In the genomic region with DNA sequence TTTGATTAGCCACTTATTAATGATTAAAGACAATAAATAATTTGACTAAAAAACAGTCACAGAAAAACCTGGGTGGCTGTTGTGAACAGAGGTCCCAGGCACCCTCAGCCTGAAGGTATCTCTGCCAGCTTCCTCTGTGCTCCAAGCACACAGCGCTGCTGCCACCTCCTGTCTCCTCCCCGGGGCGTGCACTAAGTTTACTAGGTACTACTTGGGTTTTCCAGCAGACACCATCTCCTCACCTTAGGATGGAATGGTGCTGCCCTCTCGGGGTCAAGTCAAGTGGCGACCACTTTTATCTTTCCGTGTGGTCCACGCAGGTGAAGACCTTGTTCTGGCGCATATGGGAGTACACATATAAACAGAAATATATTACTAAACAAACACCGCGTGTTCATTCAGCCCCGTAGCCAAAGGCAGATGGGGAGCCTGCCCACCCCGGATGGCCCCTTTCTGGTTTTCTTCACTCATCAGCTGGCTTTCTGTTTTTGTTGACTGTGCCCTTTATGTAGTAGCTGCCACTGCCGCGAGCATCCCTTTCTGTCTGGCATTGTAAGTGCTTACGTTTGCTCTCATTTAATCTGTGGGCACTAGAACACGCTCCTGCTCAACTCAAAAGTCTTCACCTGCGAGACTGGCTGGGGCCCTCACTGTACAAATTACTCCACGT, we compare ENCODE assay signal across 8 cellular contexts.
DNase-seq lines count a peak whose midpoint lies in the region; ATAC-seq, FAIRE-seq and TF ChIP-seq lines count a peak whose summit lies in the region.

No MANE protein-coding gene starts in this region.

- no peaks in the 10 kb centered on the region for H3K36me3 ChIP-seq in ovary

- H3K4me3 Mint-ChIP-seq in activated naive CD4-positive, alpha-beta T cell treated with anti-CD3 and anti-CD28 coated beads for 36 hours, result no peak overlapping the region

- no peak for TF ChIP-seq EP300 in ovary (IDR thresholded peaks at IDR 0.05)

- H3K27me3 ChIP-seq in ovary, result no peaks in the 10 kb centered on the region

- H3K27me3 Mint-ChIP-seq in activated naive CD4-positive, alpha-beta T cell treated with anti-CD3 and anti-CD28 coated beads for 36 hours (ENCODE audit: low read depth), result no peaks in the 10 kb centered on the region

- peaks cover 4% of the 10 kb centered on the region for H3K4me1 Mint-ChIP-seq in activated naive CD4-positive, alpha-beta T cell treated with anti-CD3 and anti-CD28 coated beads for 36 hours (ENCODE audit: low read depth)

- peak; percentile 34 for DNase-seq in EL
- peak; percentile 65 for DNase-seq in NCI-H1092 treated with DMSO at 0.1 percent for 48 hours (lab: John Stamatoyannopoulos, UW)
- DNase-seq in activated naive CD4-positive, alpha-beta T cell treated with anti-CD3 and anti-CD28 coated beads for 36 hours, result peak; percentile 56
- DNase-seq in GM03348 (ENCODE audit: low spot score), result no peak
- no peak for DNase-seq in ovary

- H3K4me1 ChIP-seq in ovary (ENCODE audit: insufficient read depth), result no peaks in the 10 kb centered on the region

- H3K4me3 ChIP-seq in ovary, result no peak overlapping the region

- TF ChIP-seq CTCF in ovary (IDR thresholded peaks at IDR 0.05), result no peak

- H3K9me3 Mint-ChIP-seq in activated naive CD4-positive, alpha-beta T cell treated with anti-CD3 and anti-CD28 coated beads for 36 hours, result no peaks in the 10 kb centered on the region

- CTCF ChIA-PET in activated naive CD4-positive, alpha-beta T cell treated with anti-CD3 and anti-CD28 coated beads for 36 hours (lab: Charles Lee), result interaction anchor here (1.1 kb wide), 1 partner anchor 96 kb away, joined by 4 read pairs; no protein-coding TSS in a partner anchor

- H3K9me3 ChIP-seq in ovary, result no peaks in the 10 kb centered on the region

- no peak for ATAC-seq in HG02981 (IDR thresholded peaks at IDR 0.05; ENCODE audit: unreplicated experiment)
- no peak for ATAC-seq in HG03469 (IDR thresholded peaks at IDR 0.05; ENCODE audit: unreplicated experiment)

- peak; percentile 61 for FAIRE-seq in islet of Langerhans (lab: Jason Lieb, UNC)

- peak overlapping the region; percentile 16 for H3K27ac Mint-ChIP-seq in activated naive CD4-positive, alpha-beta T cell treated with anti-CD3 and anti-CD28 coated beads for 36 hours

- no peak overlapping the region for H3K27ac ChIP-seq in ovary

- peaks cover 20% of the 10 kb centered on the region for H3K36me3 Mint-ChIP-seq in activated naive CD4-positive, alpha-beta T cell treated with anti-CD3 and anti-CD28 coated beads for 36 hours (ENCODE audit: low read depth)

- no peak for TF ChIP-seq POLR2A in ovary (IDR thresholded peaks at IDR 0.05)

- WGBS in ovary, 3 donors, result 77 to 81% (median 78%) methylated on average over 18 of the region's 18 CpGs

- intact Hi-C loops in activated naive CD4-positive, alpha-beta T cell treated with anti-CD3 and anti-CD28 coated beads for 36 hours (cut with micrococcal nuclease), result loop anchor here (1.0 kb wide), 1 partner anchor 97 kb away; no protein-coding TSS in a partner anchor
- intact Hi-C loops in ovary (cut with DNase I), result no loop called here

Comparison
In these comparisons a context has a peak if more than half of its experiments do, and no peak if none do; other contexts are left out.
1. DNase-seq: peak in EL (single experiment), NCI-H1092 treated with DMSO at 0.1 percent for 48 hours (single experiment) and activated naive CD4-positive, alpha-beta T cell treated with anti-CD3 and anti-CD28 coated beads for 36 hours (single experiment); none in GM03348 (single experiment) and ovary (0 of 5).